ENCODE assay signal across 36 cellular contexts in the genomic region with DNA sequence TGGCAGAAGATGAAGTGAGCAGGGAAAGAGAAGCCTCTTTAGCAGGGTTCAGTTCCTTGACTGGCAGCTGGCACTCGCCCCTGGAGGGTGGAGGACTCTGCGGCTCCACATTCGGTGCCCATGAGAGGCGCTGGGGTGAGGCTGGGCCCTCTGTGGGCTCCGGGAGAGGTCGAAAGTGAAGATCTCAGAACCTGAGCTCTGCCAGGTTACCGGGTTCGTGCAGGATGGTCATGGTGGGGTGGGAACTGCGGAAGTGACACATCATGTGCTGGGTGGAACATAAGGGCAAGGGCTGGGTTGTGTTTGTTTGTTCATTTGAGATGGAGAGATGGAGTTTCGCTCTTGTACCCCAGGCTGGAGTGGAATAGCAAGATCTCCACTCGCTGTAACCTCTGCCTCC. TPM values are rescaled to one million over a fixed set of nuclear protein-coding genes. Genes with fewer than 3 reads are reported as not detected.
"Had no signal": no experiment of that assay in that cellular context is flagged by ENCODE, and none has a peak within 500 bp of the region (broad histone marks: within the 10 kb centered on the region; RNA-seq: fewer than 3 reads in every experiment).

No MANE protein-coding gene starts in this region.

- ATAC-seq: activated naive CD4-positive, alpha-beta T cell treated with anti-CD3 and anti-CD28 coated beads, Interleukin-2, amount 50 U/mL, for 72 hours; activated T-cell treated with anti-CD3 and anti-CD28 coated beads, Interleukin-2, amount 50 U/mL, for 4 hours; body of pancreas; PC-3; Right ventricle myocardium inferior had no signal

- H3K9me3 ChIP-seq: adrenal gland, body of pancreas, breast epithelium, Peyer's patch had no signal

- H3K27ac ChIP-seq: adrenal gland, body of pancreas, breast epithelium, Peyer's patch, RWPE1, VCaP had no signal

- DNase-seq: activated B cell treated with CpG ODN at 0.5 μM for 24 hours; activated CD4-positive, alpha-beta memory T cell treated with anti-CD3 and anti-CD28 coated beads for 36 hours; activated CD4-positive, alpha-beta T cell treated with anti-CD3 and anti-CD28 coated beads for 4 hours; activated CD4-positive, alpha-beta T cell treated with anti-CD3 and anti-CD28 coated beads, Interleukin-2, amount 50 U/mL, for 1 hour; activated CD4-positive, CD25-positive, alpha-beta regulatory T cell treated with anti-CD3 and anti-CD28 coated beads, Interleukin-2, amount 50 U/mL, for 72 hours; activated CD8-positive, alpha-beta memory T cell treated with anti-CD3 and anti-CD28 coated beads, Interleukin-2, amount 50 U/mL, for 4 hours; activated gamma-delta T cell treated with Interleukin-2 at 50 U/mL for 16 hours; activated naive CD4-positive, alpha-beta T cell treated with anti-CD3 and anti-CD28 coated beads for 36 hours; activated T-cell treated with anti-CD3 and anti-CD28 coated beads for 4 hours; activated T-cell treated with anti-CD3 and anti-CD28 coated beads, Interleukin-2, amount 50 U/mL, for 4 hours; adrenal gland; body of pancreas; Karpas-422; KBM-7; NCI-H1105; NCI-H1436; NCI-H1694; NCI-H1930; NCI-H2081 treated with DMSO at 0.1 percent for 48 hours; NCI-H226; NCI-H446 treated with DMSO at 0.1 percent for 48 hours; NCI-H524; NK-92 treated with Interleukin-12 subunit alpha and Interleukin-12 subunit beta, amount 100 ng/mL, for 24 hours; PC-3; Peyer's patch; SIG-M5 had no signal

- H3K4me3 ChIP-seq: adrenal gland, body of pancreas, breast epithelium, Peyer's patch had no signal

- H3K27me3 ChIP-seq: adrenal gland, body of pancreas, breast epithelium, Peyer's patch had no signal

- H3K4me1 ChIP-seq: adrenal gland, body of pancreas, breast epithelium, Peyer's patch had no signal

- H3K36me3 ChIP-seq: adrenal gland, breast epithelium, Peyer's patch had no signal

- FAIRE-seq: astrocyte, TTC549 had no signal

RNA-seq across cellular contexts. Expression of a gene that starts 44.2 kb away (rescaled TPM):
- total RNA-seq: body of pancreas, PC-3 had no signal

RNA-seq across cellular contexts. Expression of a gene that starts 56.3 kb away (rescaled TPM):
- total RNA-seq: activated B cell treated with CpG ODN at 0.5 μM for 24 hours; activated CD4-positive, alpha-beta memory T cell treated with anti-CD3 and anti-CD28 coated beads for 36 hours; activated naive CD4-positive, alpha-beta T cell treated with anti-CD3 and anti-CD28 coated beads for 36 hours; activated naive CD4-positive, alpha-beta T cell treated with anti-CD3 and anti-CD28 coated beads, Interleukin-2, amount 50 U/mL, for 72 hours; activated T-cell treated with anti-CD3 and anti-CD28 coated beads, Interleukin-2, amount 50 U/mL, for 4 hours; activated T-helper 1 cell treated with anti-CD3 and anti-CD28 coated beads, Interleukin-12 subunit alpha, Interleukin-12 subunit beta, Interleukin-2, Interleukin-4 antibody, amounts not matched to agents 30 ng/mL and 10 ng/mL and 1 ng/mL, durations not matched to agents 14 hours and 24 hours and 36 hours; adrenal gland; body of pancreas; cardiac septum; MCF 10A; PC-3; Peyer's patch; Right ventricle myocardium inferior had no signal
- polyA plus RNA-seq: adrenal gland had no signal
